8 cellular contexts compared by ENCODE assay signal in the genomic region with DNA sequence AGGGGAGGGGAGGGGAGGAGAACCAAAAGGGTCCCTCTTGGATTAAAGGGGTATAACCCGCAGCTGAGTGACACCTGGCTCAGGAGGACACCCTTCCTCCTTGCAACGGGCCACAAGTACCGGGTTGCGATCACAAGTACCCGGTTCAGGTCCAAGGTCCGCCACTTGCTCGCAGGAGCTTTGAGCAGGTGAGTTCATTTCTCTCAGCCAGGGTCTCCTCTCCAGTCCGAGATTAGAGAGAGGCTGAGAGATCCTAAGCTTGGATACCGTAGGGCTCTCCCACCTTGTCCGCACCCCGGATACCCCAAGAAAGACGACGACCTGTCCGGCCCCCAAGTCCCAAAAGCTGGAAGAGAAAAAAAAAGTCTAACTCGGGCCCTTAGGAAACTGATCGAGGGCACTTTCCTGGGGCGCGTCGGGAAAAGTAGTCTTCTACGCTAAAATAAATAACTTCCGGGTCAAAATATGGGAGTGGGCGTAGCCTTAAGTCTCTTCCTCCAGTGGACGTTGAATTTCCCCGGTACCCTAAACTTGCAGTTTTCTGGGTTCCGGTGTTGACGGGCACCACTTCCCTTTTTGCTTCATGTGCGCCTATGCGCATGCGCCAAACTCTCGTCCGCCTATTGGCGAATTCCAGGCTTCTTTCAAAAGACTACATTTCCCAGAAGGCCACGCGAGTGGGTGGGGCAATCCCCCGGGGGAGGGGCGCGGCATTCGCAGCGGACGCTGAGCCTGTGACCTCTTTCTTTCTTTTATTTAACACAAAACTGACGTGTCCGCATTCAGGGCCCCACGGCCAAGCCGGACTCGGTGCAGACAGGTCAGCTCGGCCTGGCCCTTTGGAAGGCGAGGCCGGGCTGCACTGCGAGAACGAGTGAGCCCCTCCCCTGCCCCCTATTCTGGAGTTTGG.
DNase-seq lines count a peak whose midpoint lies in the region; ATAC-seq lines count a peak whose summit lies in the region.

No MANE protein-coding gene starts in this region.

- ATAC-seq in GM19043 (IDR thresholded peaks at IDR 0.05; ENCODE audit: low read depth, unreplicated experiment) (peak; percentile 73), HG03354 (IDR thresholded peaks at IDR 0.05; ENCODE audit: poor library complexity, severe bottlenecking, unreplicated experiment) (peak; percentile 86)
- peak; percentile 95 for ATAC-seq in activated CD4-positive, CD25-positive, alpha-beta regulatory T cell treated with anti-CD3 and anti-CD28 coated beads, Interleukin-2, amount 50 U/mL, for 24 hours

- peak; percentile 98 for DNase-seq in AG20443 (ENCODE audit: low spot score)
- DNase-seq in NCI-H446 (lab: John Stamatoyannopoulos, UW), result peak; percentile 99 to 100
- peak; percentile 95 to 97 for DNase-seq in cerebellar nuclear complex (lab: John Stamatoyannopoulos, UW)
- DNase-seq in islet precursor cell, result peak; percentile 99
- peak; percentile 97 for DNase-seq in stimulated activated CD4-positive, alpha-beta T cell treated with anti-CD3 and anti-CD28 coated beads, Interleukin-12 subunit alpha, Interleukin-12 subunit beta, amount 100 ng/mL, for 4 hours

Comparison
In these comparisons a context has a peak if more than half of its experiments do, and no peak if none do; other contexts are left out.
1. Peak in every context shown above with its lines: DNase-seq and ATAC-seq.